10 cellular contexts compared by ENCODE assay signal in the genomic region with DNA sequence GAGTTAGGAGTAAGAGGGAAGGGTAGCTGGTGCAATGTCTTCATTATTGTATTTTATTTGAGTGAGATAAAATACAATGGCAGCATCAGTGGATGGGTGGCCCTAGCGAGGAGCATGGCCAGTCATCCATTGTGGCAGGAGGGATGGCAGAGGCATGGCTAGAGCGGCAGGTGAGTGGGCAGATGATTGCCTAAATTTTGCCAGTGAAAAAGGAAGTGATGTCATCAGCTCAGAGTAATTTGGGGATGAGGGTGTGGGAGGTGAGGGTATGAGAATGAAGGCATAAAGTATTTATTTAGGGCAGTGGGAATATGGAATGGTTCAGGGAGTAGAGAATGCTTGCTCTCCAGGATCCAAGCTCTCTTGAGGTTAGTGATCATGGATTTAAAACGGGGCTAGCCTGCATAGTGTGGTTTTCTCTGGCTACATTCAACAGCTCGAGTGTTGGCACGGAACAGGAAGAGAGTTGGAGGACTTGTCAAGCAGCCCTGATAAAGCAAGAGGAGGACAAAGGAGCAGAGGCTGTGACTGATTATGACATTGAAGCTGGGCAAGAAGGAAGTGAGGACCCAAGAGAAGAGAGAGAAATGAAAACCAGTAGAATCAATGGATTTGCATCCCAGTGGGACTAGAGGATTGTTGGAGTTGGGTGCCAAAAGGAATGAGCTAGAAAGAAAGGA. TPM values are rescaled to one million over a fixed set of nuclear protein-coding genes. Genes with fewer than 3 reads are reported as not detected.
DNase-seq lines count a peak whose midpoint lies in the region; ATAC-seq and TF ChIP-seq lines count a peak whose summit lies in the region.
"Had no signal": no experiment of that assay in that cellular context is flagged by ENCODE, and none has a peak within 500 bp of the region (broad histone marks: within the 10 kb centered on the region; RNA-seq: fewer than 3 reads in every experiment).

No MANE protein-coding gene starts in this region.

- ATAC-seq in GM18505 (IDR thresholded peaks at IDR 0.05; ENCODE audit: unreplicated experiment), result no peak

- H3K9ac ChIP-seq in smooth muscle cell (ENCODE audit: low read depth), result peak overlapping the region; percentile 56

- intact Hi-C loops in activated CD4-positive, alpha-beta memory T cell treated with anti-CD3 and anti-CD28 coated beads for 36 hours (cut with micrococcal nuclease), result loop anchor here (1.0 to 10.0 kb wide), 5 partner anchors 14 to 1183 kb away; no protein-coding TSS in a partner anchor

- no peaks in the 10 kb centered on the region for H3K79me2 ChIP-seq in smooth muscle cell (ENCODE audit: low read depth)

- POLR2A ChIA-PET in activated CD4-positive, alpha-beta memory T cell treated with anti-CD3 and anti-CD28 coated beads for 36 hours (lab: Charles Lee), result interaction anchor here (0.9 kb wide), 1 partner anchor 48 kb away, joined by 3 read pairs; no protein-coding TSS in a partner anchor
- POLR2A ChIA-PET in activated CD4-positive, alpha-beta memory T cell treated with anti-CD3 and anti-CD28 coated beads, Interleukin-2, amount 10 ng/mL, durations not matched to agents 7 days and 5 days (lab: Charles Lee), result no interaction called here

- H3K4me1 Mint-ChIP-seq in activated CD4-positive, alpha-beta memory T cell treated with anti-CD3 and anti-CD28 coated beads for 36 hours (ENCODE audit: low read depth), result peaks cover 75% of the 10 kb centered on the region
- peaks cover 18% of the 10 kb centered on the region for H3K4me1 Mint-ChIP-seq in activated CD4-positive, alpha-beta memory T cell treated with anti-CD3 and anti-CD28 coated beads, Interleukin-2, amount 10 ng/mL, durations not matched to agents 7 days and 5 days
- H3K4me1 Mint-ChIP-seq: activated naive CD4-positive, alpha-beta T cell treated with anti-CD3 and anti-CD28 coated beads, Interleukin-2, amount 50 U/mL, for 24 hours had no signal

- no peaks in the 10 kb centered on the region for H3K27me3 Mint-ChIP-seq in activated CD4-positive, alpha-beta memory T cell treated with anti-CD3 and anti-CD28 coated beads for 36 hours
- no peaks in the 10 kb centered on the region for H3K27me3 Mint-ChIP-seq in activated CD4-positive, alpha-beta memory T cell treated with anti-CD3 and anti-CD28 coated beads, Interleukin-2, amount 10 ng/mL, durations not matched to agents 7 days and 5 days

- peaks cover 43% of the 10 kb centered on the region for H3K4me1 ChIP-seq in SJSA1 (replicated peaks)
- no peaks in the 10 kb centered on the region for H3K4me1 ChIP-seq in smooth muscle cell (ENCODE audit: low read depth)

- H3K9me3 ChIP-seq in SJSA1 (replicated peaks) (no peaks in the 10 kb centered on the region), smooth muscle cell (replicated peaks; ENCODE audit: low read depth) (no peaks in the 10 kb centered on the region)

- peak overlapping the region; percentile 45 for H3K4me2 ChIP-seq in smooth muscle cell

- H3K36me3 Mint-ChIP-seq in activated CD4-positive, alpha-beta memory T cell treated with anti-CD3 and anti-CD28 coated beads for 36 hours, result peaks cover 6% of the 10 kb centered on the region
- peaks cover 3% of the 10 kb centered on the region for H3K36me3 Mint-ChIP-seq in activated CD4-positive, alpha-beta memory T cell treated with anti-CD3 and anti-CD28 coated beads, Interleukin-2, amount 10 ng/mL, durations not matched to agents 7 days and 5 days (ENCODE audit: low read depth)
- H3K36me3 Mint-ChIP-seq: activated naive CD4-positive, alpha-beta T cell treated with anti-CD3 and anti-CD28 coated beads, Interleukin-2, amount 50 U/mL, for 24 hours had no signal

- peak; percentile 60 for DNase-seq in activated CD4-positive, alpha-beta memory T cell treated with anti-CD3 and anti-CD28 coated beads for 36 hours
- DNase-seq in activated CD4-positive, alpha-beta memory T cell treated with anti-CD3 and anti-CD28 coated beads, Interleukin-2, amount 10 ng/mL, durations not matched to agents 7 days and 5 days, result no peak
- no peak for DNase-seq in SJSA1 (ENCODE audit: low read depth in 1 of 2, low spot score in 2 of 2)
- DNase-seq in fibroblast of the aortic adventitia (ENCODE audit: low read depth), result no peak
- no peak for DNase-seq in smooth muscle cell (lab: John Stamatoyannopoulos, UW; ENCODE audit: unreplicated experiment)
- no peak for DNase-seq in anterior cingulate cortex (lab: John Stamatoyannopoulos, UW)
- DNase-seq in RPMI8226, result no peak
- DNase-seq: NK-92 treated with Interleukin-12 subunit alpha and Interleukin-12 subunit beta, amount 100 ng/mL, for 24 hours had no signal

- H3K36me3 ChIP-seq in SJSA1 (no peaks in the 10 kb centered on the region), smooth muscle cell (ENCODE audit: low read depth) (no peaks in the 10 kb centered on the region)

- peak overlapping the region; percentile 80 for H3K27ac Mint-ChIP-seq in activated CD4-positive, alpha-beta memory T cell treated with anti-CD3 and anti-CD28 coated beads for 36 hours
- H3K27ac Mint-ChIP-seq in activated CD4-positive, alpha-beta memory T cell treated with anti-CD3 and anti-CD28 coated beads, Interleukin-2, amount 10 ng/mL, durations not matched to agents 7 days and 5 days, result no peak overlapping the region
- H3K27ac Mint-ChIP-seq: activated naive CD4-positive, alpha-beta T cell treated with anti-CD3 and anti-CD28 coated beads, Interleukin-2, amount 50 U/mL, for 24 hours had no signal

- H2AFZ ChIP-seq in smooth muscle cell (ENCODE audit: low read depth), result no peak overlapping the region

- no peaks in the 10 kb centered on the region for H3F3A ChIP-seq in smooth muscle cell (ENCODE audit: low read depth)

- TF ChIP-seq CTCF in fibroblast of the aortic adventitia (IDR thresholded peaks at IDR 0.05; ENCODE audit: insufficient read depth, low read length), result no peak
- TF ChIP-seq CTCF in smooth muscle cell (IDR thresholded peaks at IDR 0.05; ENCODE audit: borderline replicate concordance, insufficient read depth, poor library complexity, severe bottlenecking), result no peak

- H3K27ac ChIP-seq in SJSA1 (peak overlapping the region; percentile 86), smooth muscle cell (ENCODE audit: low read depth) (peak overlapping the region; percentile 84)

- no peak overlapping the region for H3K4me3 ChIP-seq in SJSA1
- H3K4me3 ChIP-seq in fibroblast of the aortic adventitia (ENCODE audit: low read depth, low read length), result peak overlapping the region; percentile 33
- no peak overlapping the region for H3K4me3 ChIP-seq in smooth muscle cell

- no peak overlapping the region for H3K4me3 Mint-ChIP-seq in activated CD4-positive, alpha-beta memory T cell treated with anti-CD3 and anti-CD28 coated beads for 36 hours
- no peak overlapping the region for H3K4me3 Mint-ChIP-seq in activated CD4-positive, alpha-beta memory T cell treated with anti-CD3 and anti-CD28 coated beads, Interleukin-2, amount 10 ng/mL, durations not matched to agents 7 days and 5 days
- H3K4me3 Mint-ChIP-seq: activated naive CD4-positive, alpha-beta T cell treated with anti-CD3 and anti-CD28 coated beads, Interleukin-2, amount 50 U/mL, for 24 hours had no signal

- H3K27me3 ChIP-seq in SJSA1 (replicated peaks), result no peaks in the 10 kb centered on the region
- no peaks in the 10 kb centered on the region for H3K27me3 ChIP-seq in smooth muscle cell (ENCODE audit: low read depth)

- CTCF ChIA-PET in activated CD4-positive, alpha-beta memory T cell treated with anti-CD3 and anti-CD28 coated beads for 36 hours (lab: Charles Lee), result interaction anchor here (0.9 to 2.0 kb wide), 4 partner anchors 11 to 205 kb away, joined by 3 to 6 read pairs (median 4); no protein-coding TSS in a partner anchor
- CTCF ChIA-PET in activated CD4-positive, alpha-beta memory T cell treated with anti-CD3 and anti-CD28 coated beads, Interleukin-2, amount 10 ng/mL, durations not matched to agents 7 days and 5 days (lab: Charles Lee), result no interaction called here

- H3K9me3 Mint-ChIP-seq in activated CD4-positive, alpha-beta memory T cell treated with anti-CD3 and anti-CD28 coated beads for 36 hours, result peaks cover 22% of the 10 kb centered on the region
- peaks cover 6% of the 10 kb centered on the region for H3K9me3 Mint-ChIP-seq in activated CD4-positive, alpha-beta memory T cell treated with anti-CD3 and anti-CD28 coated beads, Interleukin-2, amount 10 ng/mL, durations not matched to agents 7 days and 5 days
- H3K9me3 Mint-ChIP-seq: activated naive CD4-positive, alpha-beta T cell treated with anti-CD3 and anti-CD28 coated beads, Interleukin-2, amount 50 U/mL, for 24 hours had no signal

- 66% methylated on average over 5 of the region's 5 CpGs for WGBS in smooth muscle cell (ENCODE audit: low lambda C conversion rate)

- no peak for TF ChIP-seq POLR2A in GM18505 (IDR thresholded peaks at IDR 0.05; ENCODE audit: borderline replicate concordance, extremely low read depth, insufficient read depth, insufficient read length)

- no peaks in the 10 kb centered on the region for H4K20me1 ChIP-seq in smooth muscle cell (ENCODE audit: low read depth)

RNA-seq across cellular contexts. Expression of a gene that starts 18.7 kb away (rescaled TPM):
- total RNA-seq in activated CD4-positive, alpha-beta memory T cell treated with anti-CD3 and anti-CD28 coated beads for 36 hours, result not detected
- total RNA-seq in activated CD4-positive, alpha-beta memory T cell treated with anti-CD3 and anti-CD28 coated beads, Interleukin-2, amount 10 ng/mL, durations not matched to agents 7 days and 5 days, result not detected
- total RNA-seq in SJSA1 (2014; rRNA removed; shearing (Covaris generic)), result not detected in 2 replicates
- total RNA-seq in fibroblast of the aortic adventitia (ENCODE audit: low replicate concordance), result not detected in 2 replicates
- total RNA-seq in smooth muscle cell, result not detected in 2 replicates
- 0.12 TPM in 1 of 2 replicates, not detected in the other for polyA plus RNA-seq in smooth muscle cell

RNA-seq across cellular contexts. Expression of a gene that starts 24.7 kb away (rescaled TPM):
- not detected for total RNA-seq in activated CD4-positive, alpha-beta memory T cell treated with anti-CD3 and anti-CD28 coated beads for 36 hours
- total RNA-seq in activated CD4-positive, alpha-beta memory T cell treated with anti-CD3 and anti-CD28 coated beads, Interleukin-2, amount 10 ng/mL, durations not matched to agents 7 days and 5 days, result not detected
- not detected in 2 replicates for total RNA-seq in SJSA1 (2014; rRNA removed; shearing (Covaris generic))
- total RNA-seq in fibroblast of the aortic adventitia (ENCODE audit: low replicate concordance) (not detected in 2 replicates), smooth muscle cell (not detected in 2 replicates)
- polyA plus RNA-seq in smooth muscle cell, result not detected in 2 replicates

RNA-seq across cellular contexts. Expression of a gene that starts 46.6 kb away (rescaled TPM):
- 10 to 100 TPM; 22.1 to 24.5 TPM for total RNA-seq in activated CD4-positive, alpha-beta memory T cell treated with anti-CD3 and anti-CD28 coated beads for 36 hours
- under 1 TPM; 0.43 to 0.53 TPM for total RNA-seq in activated CD4-positive, alpha-beta memory T cell treated with anti-CD3 and anti-CD28 coated beads, Interleukin-2, amount 10 ng/mL, durations not matched to agents 7 days and 5 days
- 3.9 and 6.9 TPM in 2 replicates for total RNA-seq in SJSA1 (2014; rRNA removed; shearing (Covaris generic))
- not detected in 2 replicates for total RNA-seq in fibroblast of the aortic adventitia (ENCODE audit: low replicate concordance)
- total RNA-seq in smooth muscle cell, result 0.22 and 1.8 TPM in 2 replicates
- polyA plus RNA-seq in smooth muscle cell, result 2.4 and 3.4 TPM in 2 replicates

RNA-seq across cellular contexts. Expression of a gene that starts 48.7 kb away (rescaled TPM):
- total RNA-seq in activated CD4-positive, alpha-beta memory T cell treated with anti-CD3 and anti-CD28 coated beads for 36 hours, result not detected
- not detected for total RNA-seq in activated CD4-positive, alpha-beta memory T cell treated with anti-CD3 and anti-CD28 coated beads, Interleukin-2, amount 10 ng/mL, durations not matched to agents 7 days and 5 days
- not detected in 2 replicates for total RNA-seq in SJSA1 (2014; rRNA removed; shearing (Covaris generic))
- total RNA-seq in fibroblast of the aortic adventitia (ENCODE audit: low replicate concordance) (not detected in 2 replicates), smooth muscle cell (not detected in 2 replicates)
- not detected in 2 replicates for polyA plus RNA-seq in smooth muscle cell
